ENCODE assay signal across 8 cellular contexts in the genomic region with DNA sequence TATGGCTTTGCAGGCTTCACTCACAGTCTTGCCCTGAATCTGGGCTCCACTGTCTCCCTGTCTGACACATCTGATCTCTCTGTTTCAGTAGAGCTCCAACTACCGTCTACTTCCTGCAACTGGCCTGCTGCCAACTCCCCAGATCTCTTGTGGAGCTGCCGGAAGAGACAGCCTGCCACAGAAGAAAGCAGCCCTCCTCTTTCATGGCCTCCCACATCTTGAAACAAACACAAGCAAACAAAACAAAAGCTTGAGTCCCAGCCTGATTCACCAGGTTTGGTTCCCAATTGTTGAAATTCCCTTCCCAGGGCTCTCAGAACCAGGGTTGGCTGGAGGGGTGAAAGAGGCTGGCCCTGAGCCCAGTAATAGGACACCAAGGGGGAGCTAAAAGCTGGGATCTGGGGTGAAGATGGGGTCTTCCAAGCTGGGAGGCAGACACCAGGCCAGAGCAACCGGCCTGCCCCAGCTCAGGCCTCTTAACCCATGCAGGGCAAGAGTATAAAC. TPM values are rescaled to one million over a fixed set of nuclear protein-coding genes. Genes with fewer than 3 reads are reported as not detected.
DNase-seq lines count a peak whose midpoint lies in the region; ATAC-seq and TF ChIP-seq lines count a peak whose summit lies in the region.

No MANE protein-coding gene starts in this region.

- H3K27me3 Mint-ChIP-seq in osteocyte (ENCODE audit: unreplicated experiment), result no peaks in the 10 kb centered on the region

- no peaks in the 10 kb centered on the region for H3K36me3 ChIP-seq in Karpas-422 (ENCODE audit: insufficient read depth, low read length)

- no peak overlapping the region for H3K4me3 Mint-ChIP-seq in osteocyte (ENCODE audit: unreplicated experiment)

- no peaks in the 10 kb centered on the region for H3K9me3 ChIP-seq in Karpas-422 (ENCODE audit: low read length)

- DNase-seq in Ammon's horn (ENCODE audit: low spot score) (peak; percentile 89), Karpas-422 (peak; percentile 44), SHP77 treated with DMSO at 0.1 percent for 48 hours (lab: John Stamatoyannopoulos, UW) (peak; percentile 80), foreskin keratinocyte (peak; percentile 22 to 63), osteocyte (ENCODE audit: extremely low spot score, unreplicated experiment) (peak; percentile 90), superior temporal gyrus (ENCODE audit: extremely low spot score) (peak; percentile 69)
- peak; percentile 87 for DNase-seq in activated effector memory CD4-positive, alpha-beta T cell treated with anti-CD3 and anti-CD28 coated beads, Interleukin-2, amount 50 U/mL, for 16 hours

- 0 out of 2 replicates have a peak overlapping the region, but pooled peaks have one; percentile 21 for H2AFZ ChIP-seq in Karpas-422 (ENCODE audit: low read length)

- no peaks in the 10 kb centered on the region for H3K4me1 ChIP-seq in Karpas-422 (ENCODE audit: low read length)
- H3K4me1 ChIP-seq in foreskin keratinocyte, result no peaks in the 10 kb centered on the region

- H3K27ac ChIP-seq in Karpas-422 (ENCODE audit: low read length) (no peak overlapping the region), foreskin keratinocyte (no peak overlapping the region)

- no peaks in the 10 kb centered on the region for H3K79me2 ChIP-seq in Karpas-422 (ENCODE audit: low read length)

- no peaks in the 10 kb centered on the region for H4K20me1 ChIP-seq in Karpas-422 (ENCODE audit: insufficient read depth, low read depth, low read length)

- H3K36me3 Mint-ChIP-seq in osteocyte (ENCODE audit: unreplicated experiment), result no peaks in the 10 kb centered on the region

- H3K4me1 Mint-ChIP-seq in osteocyte (ENCODE audit: unreplicated experiment), result peaks cover 22% of the 10 kb centered on the region

- H3K4me2 ChIP-seq in Karpas-422 (ENCODE audit: low read depth, low read length, poor library complexity, severe bottlenecking), result no peak overlapping the region

- H3K4me3 ChIP-seq in Karpas-422 (ENCODE audit: low read length), result no peak overlapping the region

- ATAC-seq in foreskin keratinocyte (peak; percentile 21), GM18870 (IDR thresholded peaks at IDR 0.05; ENCODE audit: unreplicated experiment) (no peak)

- H3K27ac Mint-ChIP-seq in osteocyte (ENCODE audit: unreplicated experiment), result peak overlapping the region; percentile 94

- H3K27me3 ChIP-seq in Karpas-422 (ENCODE audit: low read length), result no peaks in the 10 kb centered on the region
- no peaks in the 10 kb centered on the region for H3K27me3 ChIP-seq in foreskin keratinocyte

- H3K9me2 ChIP-seq in Karpas-422 (replicated peaks; ENCODE audit: insufficient read depth, low read length), result no peaks in the 10 kb centered on the region

- no peaks in the 10 kb centered on the region for H3K9me3 Mint-ChIP-seq in osteocyte (ENCODE audit: unreplicated experiment)

- TF ChIP-seq CTCF in foreskin keratinocyte (conservative IDR thresholded peaks at IDR 0.05) (peak; percentile 21), osteocyte (IDR thresholded peaks at IDR 0.05) (peak; percentile 10)

- no peak overlapping the region for H3K9ac ChIP-seq in Karpas-422 (ENCODE audit: low read length)

RNA-seq across cellular contexts. Expression of gene CA12, which starts 55.3 kb away (rescaled TPM):
- not detected in 2 replicates for total RNA-seq in Karpas-422 (2014; rRNA removed; shearing (Covaris generic); ENCODE audit: low replicate concordance)
- total RNA-seq in foreskin keratinocyte (21.6 and 32.3 TPM in 2 replicates), osteocyte (0.76 and 0.97 TPM in 2 replicates)
- polyA plus RNA-seq in foreskin keratinocyte, result 8.8 and 10.6 TPM in 2 replicates

Comparison
In these comparisons a context has a peak if more than half of its experiments do, and no peak if none do; other contexts are left out.
1. RNA of gene CA12, which starts 55.3 kb away (total RNA-seq): 21.6 to 32.3 TPM in foreskin keratinocyte; 0.76 to 0.97 TPM in osteocyte and not detected in Karpas-422; every median in the first group is over 10 times any median in the second.
2. Peak in every context shown above with its lines, with median percentiles within 50 percentile points of each other: DNase-seq.